ENCODE assay signal across 9 cellular contexts in the genomic region with DNA sequence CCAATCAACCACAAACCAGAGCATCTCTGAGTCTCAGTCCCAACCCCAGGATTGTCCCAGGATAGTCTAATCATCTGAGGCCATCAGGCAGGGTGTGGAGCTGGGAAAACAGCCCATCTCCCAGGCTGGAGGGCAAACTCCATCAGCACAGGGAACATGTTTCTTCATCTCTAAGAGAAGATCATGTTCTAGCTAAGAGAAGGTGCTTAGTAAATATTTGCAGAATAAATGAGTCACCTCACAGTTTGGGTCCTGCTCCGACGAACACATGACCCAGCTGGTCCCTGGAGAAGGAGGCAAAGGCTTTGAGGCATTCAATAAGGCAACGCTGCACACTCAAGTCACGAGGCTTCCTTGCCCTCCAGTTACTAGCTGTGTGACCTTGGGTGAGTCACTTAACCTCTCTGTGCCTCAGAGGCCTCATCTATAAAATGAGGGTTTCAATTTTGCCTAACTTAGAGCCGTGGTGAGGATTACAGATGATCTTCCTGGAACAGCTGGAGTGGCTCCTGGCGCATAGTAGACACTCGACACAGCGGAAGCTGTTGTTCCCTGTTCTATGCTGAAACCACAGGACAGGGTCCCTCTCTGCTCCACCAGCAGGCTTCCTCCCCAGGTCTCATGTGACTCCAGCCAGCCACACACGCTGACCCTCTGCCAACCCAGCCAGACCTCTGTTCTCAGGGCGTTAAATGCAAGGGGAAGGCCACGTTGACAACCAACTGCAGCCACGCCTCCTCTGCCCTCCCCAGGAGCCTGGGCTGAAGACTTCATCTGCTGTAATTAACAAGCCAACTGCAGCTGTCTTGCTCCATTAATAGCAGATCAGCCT. TPM values are rescaled to one million over a fixed set of nuclear protein-coding genes. Genes with fewer than 3 reads are reported as not detected.
DNase-seq lines count a peak whose midpoint lies in the region; ATAC-seq and TF ChIP-seq lines count a peak whose summit lies in the region.
"Had no signal": no experiment of that assay in that cellular context is flagged by ENCODE, and none has a peak within 500 bp of the region (broad histone marks: within the 10 kb centered on the region; RNA-seq: fewer than 3 reads in every experiment).

No MANE protein-coding gene starts in this region.

- H3K27me3 Mint-ChIP-seq in stimulated activated naive B cell treated with anti-CD40 and anti-IgM and Interleukin-4, amounts not matched to agents 10 μg/mL and 1 μg/mL and 100 μg/mL, for 72 hours, result peaks cover 50 to 58% of the 10 kb centered on the region in 2 donors
- peaks cover 38% of the 10 kb centered on the region for H3K27me3 Mint-ChIP-seq in HFFc6 (ENCODE audit: insufficient read depth)

- H3K4me1 Mint-ChIP-seq in stimulated activated naive B cell treated with anti-CD40 and anti-IgM and Interleukin-4, amounts not matched to agents 10 μg/mL and 1 μg/mL and 100 μg/mL, for 72 hours, result peaks cover 3 to 10% of the 10 kb centered on the region in 2 donors
- no peaks in the 10 kb centered on the region for H3K4me1 Mint-ChIP-seq in HFFc6 (ENCODE audit: low read depth)

- no peaks in the 10 kb centered on the region for H3K36me3 Mint-ChIP-seq in stimulated activated naive B cell treated with anti-CD40 and anti-IgM and Interleukin-4, amounts not matched to agents 10 μg/mL and 1 μg/mL and 100 μg/mL, for 72 hours
- no peaks in the 10 kb centered on the region for H3K36me3 Mint-ChIP-seq in HFFc6 (ENCODE audit: low read depth)

- peaks cover 6 to 7% of the 10 kb centered on the region in 2 donors for H3K9me3 Mint-ChIP-seq in stimulated activated naive B cell treated with anti-CD40 and anti-IgM and Interleukin-4, amounts not matched to agents 10 μg/mL and 1 μg/mL and 100 μg/mL, for 72 hours
- no peaks in the 10 kb centered on the region for H3K9me3 Mint-ChIP-seq in HFFc6

- no peak overlapping the region for H3K4me3 Mint-ChIP-seq in stimulated activated naive B cell treated with anti-CD40 and anti-IgM and Interleukin-4, amounts not matched to agents 10 μg/mL and 1 μg/mL and 100 μg/mL, for 72 hours
- H3K4me3 Mint-ChIP-seq in HFFc6, result no peak overlapping the region
- H3K4me3 Mint-ChIP-seq: IgD-negative memory B cell had no signal

- H3K27ac Mint-ChIP-seq in stimulated activated naive B cell treated with anti-CD40 and anti-IgM and Interleukin-4, amounts not matched to agents 10 μg/mL and 1 μg/mL and 100 μg/mL, for 72 hours, result peak overlapping the region; percentile 31
- H3K27ac Mint-ChIP-seq in HFFc6, result no peak overlapping the region
- H3K27ac Mint-ChIP-seq: IgD-negative memory B cell had no signal

- peak; percentile 46 to 65 for ATAC-seq in stimulated activated naive B cell treated with anti-CD40 and anti-IgM and Interleukin-4, amounts not matched to agents 10 μg/mL and 1 μg/mL and 100 μg/mL, for 72 hours (replicated peaks)
- ATAC-seq in GM18861 (IDR thresholded peaks at IDR 0.05; ENCODE audit: unreplicated experiment), result no peak

- DNase-seq in NCI-H748 (lab: John Stamatoyannopoulos, UW; ENCODE audit: unreplicated experiment) (peak; percentile 85), NCI-H748 treated with DMSO at 0.1 percent for 48 hours (lab: John Stamatoyannopoulos, UW) (no peak), NCI-H524 treated with DMSO at 0.1 percent for 48 hours (lab: John Stamatoyannopoulos, UW) (peak; percentile 89), globus pallidus (ENCODE audit: low spot score) (peak; percentile 63), HFFc6 (no peak)
- DNase-seq in stimulated activated naive B cell treated with anti-CD40 and anti-IgM and Interleukin-4, amounts not matched to agents 10 μg/mL and 1 μg/mL and 100 μg/mL, for 72 hours, result no peak
- DNase-seq in effector CD4-positive, alpha-beta T cell, result no peak

- TF ChIP-seq CTCF in HFFc6 (IDR thresholded peaks at IDR 0.05), result no peak

RNA-seq across cellular contexts. Expression of a gene that starts 10.3 kb away (rescaled TPM):
- total RNA-seq in HFFc6 (2021; fragmentation: NEBNext Ultra II Directional; extraction: Animal tissue kit (Norgen Biotek cat#: 25700)), result 100 to 1,000 TPM; 660 to 867 (median 812) TPM

RNA-seq across cellular contexts. Expression of a gene that starts 20.2 kb away (rescaled TPM):
- total RNA-seq in HFFc6 (2021; fragmentation: NEBNext Ultra II Directional; extraction: Animal tissue kit (Norgen Biotek cat#: 25700)), result 1 to 10 TPM; 1.2 to 2.7 (median 1.9) TPM

Comparison
In these comparisons a context has a peak if more than half of its experiments do, and no peak if none do; other contexts are left out.
1. DNase-seq: peak in NCI-H748 (single experiment), NCI-H524 treated with DMSO at 0.1 percent for 48 hours (single experiment) and globus pallidus (single experiment); none in NCI-H748 treated with DMSO at 0.1 percent for 48 hours (single experiment), stimulated activated naive B cell treated with anti-CD40 and anti-IgM and Interleukin-4, amounts not matched to agents 10 μg/mL and 1 μg/mL and 100 μg/mL, for 72 hours (single experiment), effector CD4-positive, alpha-beta T cell (single experiment) and HFFc6 (single experiment).